ENCODE assay signal across 8 cellular contexts in the genomic region with DNA sequence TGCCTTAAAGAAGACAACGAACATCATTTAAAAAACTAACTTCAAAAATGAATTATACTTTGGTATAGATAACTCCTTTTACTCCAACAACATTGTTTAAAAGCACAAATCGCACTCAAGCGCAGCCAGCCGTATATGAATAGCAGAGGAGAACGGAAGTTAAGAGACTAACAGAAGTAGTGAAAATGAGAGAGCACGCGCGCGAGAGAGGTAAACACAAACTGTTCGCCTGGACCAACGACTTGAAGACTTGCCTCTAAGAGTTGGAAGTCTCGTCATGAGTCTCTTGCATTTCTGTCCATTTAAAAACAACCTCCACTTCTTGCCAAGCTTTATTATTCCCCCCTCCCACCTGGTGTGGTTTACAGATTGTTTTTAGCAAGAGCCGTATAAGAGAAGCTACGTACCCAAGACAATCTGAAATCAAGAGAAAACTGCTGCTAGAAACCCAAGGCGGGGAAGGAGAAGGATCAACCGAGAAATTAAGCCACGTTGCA. TPM values are rescaled to one million over a fixed set of nuclear protein-coding genes. Genes with fewer than 3 reads are reported as not detected.
DNase-seq lines count a peak whose midpoint lies in the region; ATAC-seq and TF ChIP-seq lines count a peak whose summit lies in the region.

No MANE protein-coding gene starts in this region.

- no peaks in the 10 kb centered on the region for H3K9me2 ChIP-seq in OCI-LY7 (ENCODE audit: insufficient read depth, low read length)

- no peaks in the 10 kb centered on the region for H3K9me3 Mint-ChIP-seq in HFFc6
- H3K9me3 Mint-ChIP-seq in activated naive CD8-positive, alpha-beta T cell treated with anti-CD3 and anti-CD28 coated beads, Interleukin-2, amount 50 U/mL, for 24 hours: no peaks in the 10 kb centered on the region

- peak overlapping the region; percentile 86 for H3K4me3 ChIP-seq in OCI-LY7 (ENCODE audit: low read depth, low read length, poor library complexity, severe bottlenecking)
- peak overlapping the region; percentile 95 for H3K4me3 ChIP-seq in iPS-20b (ENCODE audit: low read length)

- H3K79me2 ChIP-seq in OCI-LY7 (ENCODE audit: insufficient read depth, low read depth, low read length): peaks cover 93% of the 10 kb centered on the region

- BruUV-seq in OCI-LY7 (replicated peaks; lab: Mats Ljungman, UMichigan): TSS peak; percentile 81

- H3K9me3 ChIP-seq in ES-I3 (ENCODE audit: control insufficient read depth, insufficient read depth, low read length) (no peaks in the 10 kb centered on the region), OCI-LY7 (ENCODE audit: low read length) (peaks cover 15% of the 10 kb centered on the region; the same call in 1 of the 2 replicates), iPS-20b (ENCODE audit: insufficient read depth, low read depth, low read length) (no peaks in the 10 kb centered on the region)

- intact Hi-C loops in OCI-LY7 (cut with micrococcal nuclease; ENCODE audit: unreplicated experiment): no loop called here

- peaks cover 19% of the 10 kb centered on the region for H3K36me3 Mint-ChIP-seq in HFFc6 (ENCODE audit: low read depth)
- H3K36me3 Mint-ChIP-seq in activated naive CD8-positive, alpha-beta T cell treated with anti-CD3 and anti-CD28 coated beads, Interleukin-2, amount 50 U/mL, for 24 hours (ENCODE audit: low read depth): peaks cover 30% of the 10 kb centered on the region

- H3K9ac ChIP-seq in ES-I3 (ENCODE audit: low read depth, low read length): peak overlapping the region; percentile 93
- H3K9ac ChIP-seq in iPS-20b (ENCODE audit: low read depth, low read length): peak overlapping the region; percentile 98

- H3K4me1 ChIP-seq in ES-I3 (ENCODE audit: insufficient read depth, low read length) (0 out of 2 replicates have a peak, but pooled peaks cover 8% of the 10 kb centered on the region), OCI-LY7 (ENCODE audit: insufficient read depth, low read length, poor library complexity, severe bottlenecking) (peaks cover 29% of the 10 kb centered on the region), iPS-20b (ENCODE audit: insufficient read depth, low read length) (peaks cover 8% of the 10 kb centered on the region)

- peak overlapping the region; percentile 90 for H3K4me2 ChIP-seq in OCI-LY7 (ENCODE audit: low read length)

- DNase-seq in HFFc6 (peak; percentile 25), OCI-LY7 (ENCODE audit: low spot score) (peak; percentile 78), NCI-H2196 (lab: John Stamatoyannopoulos, UW; ENCODE audit: unreplicated experiment) (no peak)
- DNase-seq in activated naive CD8-positive, alpha-beta T cell treated with anti-CD3 and anti-CD28 coated beads, Interleukin-2, amount 50 U/mL, for 24 hours: peak; percentile 31
- DNase-seq in stimulated activated CD4-positive, alpha-beta T cell treated with anti-CD3 and anti-CD28 coated beads, TNF-alpha, amount 100 ng/mL, for 24 hours (ENCODE audit: low read depth in 3 of 3): peak in 2 of 3 experiments; percentile 15 to 26

- no peak for ATAC-seq in activated naive CD8-positive, alpha-beta T cell treated with anti-CD3 and anti-CD28 coated beads, Interleukin-2, amount 50 U/mL, for 24 hours
- no peak for ATAC-seq in esophagus mucosa

- H3K27me3 Mint-ChIP-seq in HFFc6 (ENCODE audit: insufficient read depth): peaks cover 2% of the 10 kb centered on the region; the same call in 1 of the 2 replicates
- no peaks in the 10 kb centered on the region for H3K27me3 Mint-ChIP-seq in activated naive CD8-positive, alpha-beta T cell treated with anti-CD3 and anti-CD28 coated beads, Interleukin-2, amount 50 U/mL, for 24 hours

- H3K4me1 Mint-ChIP-seq in HFFc6 (ENCODE audit: low read depth): peaks cover 37% of the 10 kb centered on the region
- H3K4me1 Mint-ChIP-seq in activated naive CD8-positive, alpha-beta T cell treated with anti-CD3 and anti-CD28 coated beads, Interleukin-2, amount 50 U/mL, for 24 hours: peaks cover 52% of the 10 kb centered on the region

- H3K4me3 Mint-ChIP-seq in HFFc6: no peak overlapping the region
- H3K4me3 Mint-ChIP-seq in activated naive CD8-positive, alpha-beta T cell treated with anti-CD3 and anti-CD28 coated beads, Interleukin-2, amount 50 U/mL, for 24 hours: no peak overlapping the region

- CTCF ChIA-PET in OCI-LY7 (lab: Charles Lee; ENCODE audit: unreplicated experiment): no interaction called here

- peak overlapping the region; percentile 79 for H3K27ac ChIP-seq in OCI-LY7 (ENCODE audit: low read depth, low read length, poor library complexity, severe bottlenecking)
- peak overlapping the region; percentile 93 for H3K27ac ChIP-seq in iPS-20b (ENCODE audit: low read length)

- no peak for TF ChIP-seq CTCF in HFFc6 (IDR thresholded peaks at IDR 0.05)
- TF ChIP-seq CTCF in OCI-LY7 (conservative IDR thresholded peaks at IDR 0.05; ENCODE audit: low read length): no peak

- peak overlapping the region; percentile 8; the same call in 1 of the 2 replicates for H2AFZ ChIP-seq in OCI-LY7 (ENCODE audit: low read length)

- POLR2A ChIA-PET in OCI-LY7 (lab: Charles Lee): interaction anchor here (0.6 to 7.6 kb wide), 21 partner anchors 9 to 172 kb away, joined by 3 to 44 read pairs (median 6); no protein-coding TSS in a partner anchor

- H3K27ac Mint-ChIP-seq in HFFc6: no peak overlapping the region
- H3K27ac Mint-ChIP-seq in activated naive CD8-positive, alpha-beta T cell treated with anti-CD3 and anti-CD28 coated beads, Interleukin-2, amount 50 U/mL, for 24 hours: no peak overlapping the region

- no peaks in the 10 kb centered on the region for H3K27me3 ChIP-seq in iPS-20b (ENCODE audit: insufficient read depth, low read length)

- H4K20me1 ChIP-seq in OCI-LY7 (ENCODE audit: insufficient read depth, low read length): peaks cover 33% of the 10 kb centered on the region

- H3K36me3 ChIP-seq in ES-I3 (ENCODE audit: insufficient read depth, low read length): no peaks in the 10 kb centered on the region
- peaks cover 53% of the 10 kb centered on the region for H3K36me3 ChIP-seq in OCI-LY7 (ENCODE audit: insufficient read depth, low read length)
- H3K36me3 ChIP-seq in iPS-20b (ENCODE audit: insufficient read depth, low read depth, low read length): peaks cover 23% of the 10 kb centered on the region

RNA-seq across cellular contexts. Expression of gene SELENOF, which starts 0.5 kb away (rescaled TPM):
- total RNA-seq in HFFc6 (2021; fragmentation: NEBNext Ultra II Directional; extraction: Animal tissue kit (Norgen Biotek cat#: 25700)): 100 to 1,000 TPM; 251 to 322 (median 278) TPM
- total RNA-seq in OCI-LY7 (2014; rRNA removed; shearing (Covaris generic)): 93.0 and 99.4 TPM in 2 replicates
- total RNA-seq in OCI-LY7 (2022) (204 and 214 TPM in 2 replicates), esophagus mucosa (80.5 TPM)

RNA-seq across cellular contexts. Expression of gene HS2ST1, which starts 1.0 kb away (rescaled TPM):
- total RNA-seq in HFFc6 (2021; fragmentation: NEBNext Ultra II Directional; extraction: Animal tissue kit (Norgen Biotek cat#: 25700)): 10 to 100 TPM; 23.8 to 26.8 (median 24.8) TPM
- 20.9 and 36.7 TPM in 2 replicates for total RNA-seq in OCI-LY7 (2014; rRNA removed; shearing (Covaris generic))
- total RNA-seq in OCI-LY7 (2022) (54.4 and 63.7 TPM in 2 replicates), esophagus mucosa (11.8 TPM)
